ENCODE assay signal across 22 cellular contexts in genomic region chr18:26840965-26841364, GRCh38. TPM values are rescaled to one million over a fixed set of nuclear protein-coding genes. Genes with fewer than 3 reads are reported as not detected.
DNase-seq lines count a peak whose midpoint lies in the region; TF ChIP-seq lines count a peak whose summit lies in the region.
"Had no signal": no experiment of that assay in that cellular context is flagged by ENCODE, and none has a peak within 500 bp of the region (broad histone marks: within the 10 kb centered on the region; RNA-seq: fewer than 3 reads in every experiment).

No MANE protein-coding gene starts in this region.

- in situ Hi-C loops in GM13977 (cut with MboI; ENCODE audit: low pct_unique_long_range_greater_than_20kb, low sequenced_read_pairs, unreplicated experiment), result no loop called here

- H3K36me3 ChIP-seq in BE2C (no peaks in the 10 kb centered on the region), SJCRH30 (no peaks in the 10 kb centered on the region)
- H3K36me3 ChIP-seq: HAP-1 had no signal

- H3K4me3 ChIP-seq in BE2C (ENCODE audit: low read depth, low read length) (no peak overlapping the region), SJCRH30 (no peak overlapping the region)
- H3K4me3 ChIP-seq: HAP-1 had no signal

- no peaks in the 10 kb centered on the region for H3K9me3 ChIP-seq in BE2C
- H3K9me3 ChIP-seq in SJCRH30 (replicated peaks), result no peaks in the 10 kb centered on the region
- H3K9me3 ChIP-seq: HAP-1 had no signal

- no peak for DNase-seq in BE2C
- DNase-seq in GM13977 (ENCODE audit: low spot score), result no peak
- peak; percentile 62 for DNase-seq in NCI-H146 (lab: John Stamatoyannopoulos, UW)
- peak; percentile 19 for DNase-seq in iPS-NIHi11 (ENCODE audit: low spot score)
- DNase-seq in SJCRH30, result no peak
- no peak for DNase-seq in DMS79 treated with DMSO at 0.1 percent for 48 hours (lab: John Stamatoyannopoulos, UW)
- DNase-seq in activated CD4-positive, alpha-beta T cell treated with anti-CD3 and anti-CD28 coated beads, Interleukin-2, amount 50 U/mL, for 48 hours, result no peak
- DNase-seq in hippocampal formation (lab: John Stamatoyannopoulos, UW), result no peak
- DNase-seq: ACHN; Calu3; CD4-positive, alpha-beta T cell; GDM1; KBM-7; NCI-H1436; NCI-H2081 treated with DMSO at 0.1 percent for 48 hours; NCI-H510A; NK-92 treated with Interleukin-12 subunit alpha and Interleukin-12 subunit beta, amount 100 ng/mL, for 24 hours; RPMI8226; T-helper 2 cell had no signal

- H3K27ac ChIP-seq in SJCRH30, result no peak overlapping the region

- peak; percentile 16; the same call in 1 of the 2 replicates for TF ChIP-seq CTCF in BE2C (IDR thresholded peaks at IDR 0.05; ENCODE audit: low read depth, low read length)
- peak; percentile 2 for TF ChIP-seq CTCF in GM13977 (IDR thresholded peaks at IDR 0.05; ENCODE audit: extremely low read depth, insufficient read depth, missing control alignments)

- H3K4me1 ChIP-seq in BE2C (no peaks in the 10 kb centered on the region), SJCRH30 (no peaks in the 10 kb centered on the region)
- H3K4me1 ChIP-seq: HAP-1 had no signal

- H3K27me3 ChIP-seq in BE2C, result no peaks in the 10 kb centered on the region
- H3K27me3 ChIP-seq in SJCRH30, result no peaks in the 10 kb centered on the region

RNA-seq across cellular contexts. Expression of gene AQP4, which starts 24.5 kb away (rescaled TPM):
- not detected for polyA plus RNA-seq in BE2C (2012; ENCODE audit: insufficient read depth, insufficient read length, low read depth)
- 0.26 and 0.43 TPM in 2 replicates for total RNA-seq in SJCRH30 (2014; rRNA removed; shearing (Covaris generic))
- total RNA-seq: CD4-positive, alpha-beta T cell; M059J; OCI-LY7 had no signal

Comparison
In these comparisons a context has a peak if more than half of its experiments do, and no peak if none do; other contexts are left out.
1. DNase-seq: peak in NCI-H146 (single experiment) and iPS-NIHi11 (single experiment); none in BE2C (single experiment), GM13977 (single experiment), SJCRH30 (0 of 2), DMS79 treated with DMSO at 0.1 percent for 48 hours (single experiment), activated CD4-positive, alpha-beta T cell treated with anti-CD3 and anti-CD28 coated beads, Interleukin-2, amount 50 U/mL, for 48 hours (0 of 2) and hippocampal formation (0 of 2).